In genomic region chr10:86648706-86649426, GRCh38 we compare ENCODE assay signal across 12 cellular contexts. TPM values are rescaled to one million over a fixed set of nuclear protein-coding genes. Genes with fewer than 3 reads are reported as not detected.
DNase-seq lines count a peak whose midpoint lies in the region; ATAC-seq, FAIRE-seq and TF ChIP-seq lines count a peak whose summit lies in the region.
"Had no signal": no experiment of that assay in that cellular context is flagged by ENCODE, and none has a peak within 500 bp of the region (broad histone marks: within the 10 kb centered on the region; RNA-seq: fewer than 3 reads in every experiment).

No MANE protein-coding gene starts in this region.

- FAIRE-seq in HepG2 (lab: Jason Lieb, UNC), result no peak

- no peak for TF ChIP-seq POLR2A in HepG2 (IDR thresholded peaks at IDR 0.05; ENCODE audit: insufficient read depth in 1 of 2, low read depth in 2 of 2, low read length in 2 of 2)

- intact Hi-C loops in MCF 10A (cut with micrococcal nuclease), result loop anchor here (5.0 kb wide), 1 partner anchor 248 kb away; no protein-coding TSS in a partner anchor
- intact Hi-C loops in HepG2 (cut with micrococcal nuclease; ENCODE audit: unreplicated experiment), result no loop called here

- in situ Hi-C loops in HepG2 (cut with HindIII; ENCODE audit: extremely low pct_ligation_motif_present, low pct_unique_long_range_greater_than_20kb), result no loop called here

- BruUV-seq in MCF 10A (replicated peaks; lab: Mats Ljungman, UMichigan) (no TSS peak), HepG2 (replicated peaks; lab: Mats Ljungman, UMichigan) (no TSS peak)

- H3K9me3 Mint-ChIP-seq in MCF 10A (ENCODE audit: unreplicated experiment), result no peaks in the 10 kb centered on the region
- H3K9me3 Mint-ChIP-seq: mesothelial cell of epicardium; stimulated activated naive CD8-positive, alpha-beta T cell treated with anti-CD3 and anti-CD28 coated beads, Interleukin-15, Interleukin-2, amounts not matched to agents 100 ng/mL and 50 ng/mL, for 24 hours had no signal

- H3K27me3 Mint-ChIP-seq in MCF 10A (ENCODE audit: insufficient read depth, unreplicated experiment), result no peaks in the 10 kb centered on the region
- H3K27me3 Mint-ChIP-seq: stimulated activated naive CD8-positive, alpha-beta T cell treated with anti-CD3 and anti-CD28 coated beads, Interleukin-15, Interleukin-2, amounts not matched to agents 100 ng/mL and 50 ng/mL, for 24 hours had no signal

- DNase-seq in stimulated activated CD4-positive, alpha-beta T cell treated with anti-CD3 and anti-CD28 coated beads, Interleukin-15, amount 100 ng/mL, for 24 hours, result peak; percentile 1
- no peak for DNase-seq in stimulated activated CD4-positive, alpha-beta T cell treated with anti-CD3 and anti-CD28 coated beads, Interleukin-1b, Interleukin-23, amount 100 ng/mL, for 48 hours
- DNase-seq in MCF 10A (ENCODE audit: unreplicated experiment) (peak; percentile 96), HepG2 (ENCODE audit: low spot score) (no peak)
- DNase-seq: Caco-2 had no signal

- CTCF ChIA-PET in MCF 10A (lab: Yijun Ruan, JAX), result interaction anchor here (0.8 kb wide), 1 partner anchor 11 kb away, joined by 3 read pairs; no protein-coding TSS in a partner anchor
- CTCF ChIA-PET in HepG2 (lab: Yijun Ruan, JAX; ENCODE audit: low intra/inter-chr PET ratio, low total read pairs), result no interaction called here

- 16% methylated on average over 8 of the region's 9 CpGs for WGBS in HepG2 (ENCODE audit: low lambda C conversion rate)

- no peak overlapping the region for H3K27ac Mint-ChIP-seq in MCF 10A (ENCODE audit: low read depth, unreplicated experiment)
- H3K27ac Mint-ChIP-seq: mesothelial cell of epicardium; stimulated activated naive CD8-positive, alpha-beta T cell treated with anti-CD3 and anti-CD28 coated beads, Interleukin-15, Interleukin-2, amounts not matched to agents 100 ng/mL and 50 ng/mL, for 24 hours had no signal

- ATAC-seq in HepG2 (no peak), GM19467 (IDR thresholded peaks at IDR 0.05; ENCODE audit: unreplicated experiment) (no peak), GM21825 (IDR thresholded peaks at IDR 0.05; ENCODE audit: unreplicated experiment) (no peak), GM21723 (IDR thresholded peaks at IDR 0.05; ENCODE audit: unreplicated experiment) (no peak), GM19328 (IDR thresholded peaks at IDR 0.05; ENCODE audit: unreplicated experiment) (no peak)

- no peak overlapping the region for H3K4me3 Mint-ChIP-seq in MCF 10A (ENCODE audit: unreplicated experiment)
- H3K4me3 Mint-ChIP-seq: mesothelial cell of epicardium; stimulated activated naive CD8-positive, alpha-beta T cell treated with anti-CD3 and anti-CD28 coated beads, Interleukin-15, Interleukin-2, amounts not matched to agents 100 ng/mL and 50 ng/mL, for 24 hours had no signal

- POLR2A ChIA-PET in MCF 10A (lab: Yijun Ruan, JAX) (interaction anchor here (0.7 to 1.2 kb wide), 5 partner anchors 13 to 290 kb away, joined by 3 to 4 read pairs (median 3); no protein-coding TSS in a partner anchor), HepG2 (lab: Yijun Ruan, JAX) (no interaction called here)

- H3K79me2 ChIP-seq in HepG2 (ENCODE audit: insufficient read depth, low read length), result no peaks in the 10 kb centered on the region

- no peaks in the 10 kb centered on the region for H3K36me3 Mint-ChIP-seq in MCF 10A (ENCODE audit: insufficient read depth, unreplicated experiment)
- H3K36me3 Mint-ChIP-seq: mesothelial cell of epicardium had no signal

- no peak overlapping the region for H3K9ac ChIP-seq in HepG2 (ENCODE audit: insufficient read depth, low read depth, low read length)

- H3K9me3 ChIP-seq in HepG2 (ENCODE audit: low read length), result no peaks in the 10 kb centered on the region
- H3K9me3 ChIP-seq: ascending aorta, Caco-2 had no signal

- no peak overlapping the region for H3K4me3 ChIP-seq in HepG2 (replicated peaks in 1 of 3; ENCODE audit: insufficient read depth in 1 of 3, low read depth in 2 of 3, low read length in 3 of 3)
- H3K4me3 ChIP-seq: ascending aorta had no signal

- H3K4me1 Mint-ChIP-seq in MCF 10A (ENCODE audit: insufficient read depth, unreplicated experiment), result peaks cover 28% of the 10 kb centered on the region

- no peak overlapping the region for H3K27ac ChIP-seq in HepG2 (ENCODE audit: extremely low read length, insufficient read depth, low read length)
- H3K27ac ChIP-seq: ascending aorta had no signal

- no peak for TF ChIP-seq CTCF in MCF 10A (IDR thresholded peaks at IDR 0.05; ENCODE audit: unreplicated experiment)
- TF ChIP-seq CTCF in HepG2 (CRISPR knock-in tag; IDR thresholded peaks at IDR 0.05), result no peak

- no peaks in the 10 kb centered on the region for H3K4me1 ChIP-seq in HepG2 (ENCODE audit: insufficient read depth, low read length)
- H3K4me1 ChIP-seq: Caco-2 had no signal

- no peaks in the 10 kb centered on the region for H3K36me3 ChIP-seq in HepG2 (replicated peaks in 1 of 2; ENCODE audit: control insufficient read depth in 1 of 2, insufficient read depth in 2 of 2, low read length in 2 of 2)
- H3K36me3 ChIP-seq: ascending aorta had no signal

- no peaks in the 10 kb centered on the region for H4K20me1 ChIP-seq in HepG2 (ENCODE audit: insufficient read depth, low read length)

- H3K27me3 ChIP-seq in HepG2 (ENCODE audit: control insufficient read depth in 1 of 2, insufficient read depth in 2 of 2, low read length in 2 of 2), result peaks cover 5 to 40% of the 10 kb centered on the region in 2 experiments; a peak in 3 of 5 replicates
- H3K27me3 ChIP-seq: ascending aorta had no signal

- TF ChIP-seq EP300 in HepG2 (IDR thresholded peaks at IDR 0.05; ENCODE audit: low read depth in 2 of 2, low read length in 2 of 2) (no peak), HepG2 (CRISPR knock-in tag; IDR thresholded peaks at IDR 0.05; ENCODE audit: borderline replicate concordance) (no peak)

- TF ChIP-seq RAD21 in HepG2 (CRISPR knock-in tag; IDR thresholded peaks at IDR 0.05), result no peak

- no peak overlapping the region for H3K4me2 ChIP-seq in HepG2 (ENCODE audit: low read depth, low read length)

- H2AFZ ChIP-seq in HepG2 (ENCODE audit: low read length), result no peak overlapping the region

TF ChIP-seq in HepG2, 621 proteins besides CTCF, POLR2A, EP300 and RAD21:
- TF ChIP-seq, protein P1, sequence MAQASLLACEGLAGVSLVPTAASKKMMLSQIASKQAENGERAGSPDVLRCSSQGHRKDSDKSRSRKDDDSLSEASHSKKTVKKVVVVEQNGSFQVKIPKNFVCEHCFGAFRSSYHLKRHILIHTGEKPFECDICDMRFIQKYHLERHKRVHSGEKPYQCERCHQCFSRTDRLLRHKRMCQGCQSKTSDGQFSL (CRISPR knock-in tag; IDR thresholded peaks at IDR 0.05), result no peak
- TF ChIP-seq ZNF263 (CRISPR knock-in tag; IDR thresholded peaks at IDR 0.05), result peak; percentile 70

RNA-seq across cellular contexts. Expression of gene OPN4, which starts 5.5 kb away (rescaled TPM):
- total RNA-seq in MCF 10A (2022) (not detected in 2 replicates), HepG2 (2016; rRNA removed; fragmentation: Illumina TruSeq; extraction: Trizol) (not detected in 2 replicates)
- total RNA-seq in HepG2 (2016; cell fraction: cytosol; rRNA removed; fragmentation: Illumina TruSeq; extraction: Trizol; ENCODE audit: low read depth), result not detected in 2 replicates
- total RNA-seq in HepG2 (2016; cell fraction: insoluble cytoplasmic fraction; rRNA removed; fragmentation: Illumina TruSeq; extraction: Trizol), result not detected in 2 replicates
- total RNA-seq in HepG2 (2016; cell fraction: membrane; rRNA removed; fragmentation: Illumina TruSeq; extraction: Trizol), result not detected in 2 replicates
- not detected in 2 replicates for total RNA-seq in HepG2 (2016; cell fraction: nucleus; rRNA removed; fragmentation: Illumina TruSeq; extraction: Trizol)
- not detected in 2 replicates for polyA plus RNA-seq in HepG2 (2011; rRNA removed)
- polyA plus RNA-seq in HepG2 (2011; cell fraction: cytosol; rRNA removed), result not detected in 2 replicates
- polyA plus RNA-seq in HepG2 (2011; cell fraction: nucleus; rRNA removed), result not detected in 2 replicates
- not detected in 2 replicates for polyA plus RNA-seq in HepG2 (2012)
- polyA plus RNA-seq in HepG2 (2016; cell fraction: cytosol; fragmentation: Illumina TruSeq; extraction: Trizol; ENCODE audit: low read depth), result not detected in 2 replicates
- polyA plus RNA-seq in HepG2 (2016; cell fraction: insoluble cytoplasmic fraction; fragmentation: Illumina TruSeq; extraction: Trizol; ENCODE audit: low read depth), result not detected in 2 replicates
- polyA plus RNA-seq in HepG2 (2016; cell fraction: membrane; fragmentation: Illumina TruSeq; extraction: Trizol; ENCODE audit: low read depth), result not detected in 2 replicates
- polyA plus RNA-seq in HepG2 (2016; cell fraction: nucleus; fragmentation: Illumina TruSeq; extraction: Trizol; ENCODE audit: insufficient read depth, low read depth), result not detected in 2 replicates
- not detected in 2 replicates for polyA minus RNA-seq in HepG2 (2011; rRNA and poly(A)+ RNA removed; ENCODE audit: low replicate concordance)
- not detected in 2 replicates for polyA minus RNA-seq in HepG2 (2011; cell fraction: cytosol; rRNA and poly(A)+ RNA removed)
- polyA minus RNA-seq in HepG2 (2011; cell fraction: nucleus; rRNA and poly(A)+ RNA removed), result not detected in 2 replicates
- total RNA-seq: ascending aorta, Caco-2, mesothelial cell of epicardium had no signal

RNA-seq across cellular contexts. Expression of gene LDB3, which starts 19.4 kb away (rescaled TPM):
- total RNA-seq in MCF 10A (2022) (0.23 and 0.29 TPM in 2 replicates), HepG2 (2016; rRNA removed; fragmentation: Illumina TruSeq; extraction: Trizol) (not detected in 2 replicates)
- not detected in 2 replicates for total RNA-seq in HepG2 (2016; cell fraction: cytosol; rRNA removed; fragmentation: Illumina TruSeq; extraction: Trizol; ENCODE audit: low read depth)
- not detected in 2 replicates for total RNA-seq in HepG2 (2016; cell fraction: insoluble cytoplasmic fraction; rRNA removed; fragmentation: Illumina TruSeq; extraction: Trizol)
- not detected in 2 replicates for total RNA-seq in HepG2 (2016; cell fraction: membrane; rRNA removed; fragmentation: Illumina TruSeq; extraction: Trizol)
- total RNA-seq in HepG2 (2016; cell fraction: nucleus; rRNA removed; fragmentation: Illumina TruSeq; extraction: Trizol), result not detected in 2 replicates
- polyA plus RNA-seq in HepG2 (2011; rRNA removed), result not detected in 2 replicates
- not detected in 2 replicates for polyA plus RNA-seq in HepG2 (2011; cell fraction: cytosol; rRNA removed)
- polyA plus RNA-seq in HepG2 (2011; cell fraction: nucleus; rRNA removed), result not detected in 2 replicates
- not detected in 2 replicates for polyA plus RNA-seq in HepG2 (2012)
- polyA plus RNA-seq in HepG2 (2016; cell fraction: cytosol; fragmentation: Illumina TruSeq; extraction: Trizol; ENCODE audit: low read depth), result not detected in 2 replicates
- not detected in 2 replicates for polyA plus RNA-seq in HepG2 (2016; cell fraction: insoluble cytoplasmic fraction; fragmentation: Illumina TruSeq; extraction: Trizol; ENCODE audit: low read depth)
- not detected in 2 replicates for polyA plus RNA-seq in HepG2 (2016; cell fraction: membrane; fragmentation: Illumina TruSeq; extraction: Trizol; ENCODE audit: low read depth)
- polyA plus RNA-seq in HepG2 (2016; cell fraction: nucleus; fragmentation: Illumina TruSeq; extraction: Trizol; ENCODE audit: insufficient read depth, low read depth), result not detected in 2 replicates
- 5.5 TPM in 1 of 2 replicates, not detected in the other for polyA minus RNA-seq in HepG2 (2011; rRNA and poly(A)+ RNA removed; ENCODE audit: low replicate concordance)
- polyA minus RNA-seq in HepG2 (2011; cell fraction: cytosol; rRNA and poly(A)+ RNA removed), result not detected in 2 replicates
- not detected in 2 replicates for polyA minus RNA-seq in HepG2 (2011; cell fraction: nucleus; rRNA and poly(A)+ RNA removed)

Comparison
In these comparisons a context has a peak if more than half of its experiments do, and no peak if none do; other contexts are left out.
1. DNase-seq: peak in stimulated activated CD4-positive, alpha-beta T cell treated with anti-CD3 and anti-CD28 coated beads, Interleukin-15, amount 100 ng/mL, for 24 hours (single experiment) and MCF 10A (single experiment); none in stimulated activated CD4-positive, alpha-beta T cell treated with anti-CD3 and anti-CD28 coated beads, Interleukin-1b, Interleukin-23, amount 100 ng/mL, for 48 hours (single experiment) and HepG2 (single experiment).